22 cellular contexts compared by ENCODE assay signal in genomic region chr17:33290156-33290697, GRCh38. TPM values are rescaled to one million over a fixed set of nuclear protein-coding genes. Genes with fewer than 3 reads are reported as not detected.
"Had no signal": no experiment of that assay in that cellular context is flagged by ENCODE, and none has a peak within 500 bp of the region (broad histone marks: within the 10 kb centered on the region; RNA-seq: fewer than 3 reads in every experiment).

No MANE protein-coding gene starts in this region.

- H3K9me3 Mint-ChIP-seq: activated naive CD4-positive, alpha-beta T cell treated with anti-CD3 and anti-CD28 coated beads for 36 hours; activated naive CD8-positive, alpha-beta T cell treated with anti-CD3 and anti-CD28 coated beads, Interleukin-2, amount 50 U/mL, for 24 hours; activated T-helper 17 cell treated with anti-CD3 and anti-CD28 coated beads, Interleukin-2, amount 50 U/mL, for 72 hours had no signal

- H3K4me3 ChIP-seq: coronary artery, lung, psoas muscle, right lobe of liver, smooth muscle cell, upper lobe of right lung had no signal

- H3K4me3 Mint-ChIP-seq: activated naive CD4-positive, alpha-beta T cell treated with anti-CD3 and anti-CD28 coated beads for 36 hours; activated naive CD8-positive, alpha-beta T cell treated with anti-CD3 and anti-CD28 coated beads, Interleukin-2, amount 50 U/mL, for 24 hours had no signal

- H3K27ac ChIP-seq: coronary artery, psoas muscle, right lobe of liver, upper lobe of right lung had no signal

- H3K36me3 ChIP-seq: right lobe of liver, upper lobe of right lung had no signal

- H3K9me3 ChIP-seq: psoas muscle, right lobe of liver, upper lobe of right lung had no signal

- DNase-seq: activated CD4-positive, CD25-positive, alpha-beta regulatory T cell treated with anti-CD3 and anti-CD28 coated beads, Interleukin-2, amount 50 U/mL, for 72 hours; activated naive CD4-positive, alpha-beta T cell treated with anti-CD3 and anti-CD28 coated beads for 36 hours; activated naive CD8-positive, alpha-beta T cell treated with anti-CD3 and anti-CD28 coated beads, Interleukin-2, amount 50 U/mL, for 24 hours; aorta; effector CD8-positive, alpha-beta T cell; foreskin melanocyte; head of caudate nucleus; left colon; naive B cell; psoas muscle; right lobe of liver; stimulated activated CD4-positive, alpha-beta T cell treated with anti-CD3 and anti-CD28 coated beads, Interleukin-4, amount 100 ng/mL, for 4 hours; stimulated activated CD8-positive, alpha-beta memory T cell treated with anti-CD3 and anti-CD28 coated beads, Interleukin-4, amount 100 ng/mL, for 48 hours; stimulated activated naive CD8-positive, alpha-beta T cell treated with anti-CD3 and anti-CD28 coated beads, Interleukin-15, Interleukin-2, amounts not matched to agents 100 U/mL and 50 U/mL, for 24 hours; T-helper 1 cell; upper lobe of right lung had no signal

- H3K27ac Mint-ChIP-seq: activated naive CD4-positive, alpha-beta T cell treated with anti-CD3 and anti-CD28 coated beads for 36 hours; activated naive CD8-positive, alpha-beta T cell treated with anti-CD3 and anti-CD28 coated beads, Interleukin-2, amount 50 U/mL, for 24 hours; activated T-helper 17 cell treated with anti-CD3 and anti-CD28 coated beads, Interleukin-2, amount 50 U/mL, for 72 hours; naive B cell had no signal

- H3K4me1 ChIP-seq: right lobe of liver had no signal

RNA-seq across cellular contexts. Expression of gene ASIC2, which starts 2.9 kb away (rescaled TPM):
- total RNA-seq: activated CD8-positive, alpha-beta memory T cell treated with anti-CD3 and anti-CD28 coated beads for 36 hours; activated naive CD4-positive, alpha-beta T cell treated with anti-CD3 and anti-CD28 coated beads for 36 hours; activated T-helper 17 cell treated with anti-CD3 and anti-CD28 coated beads, Interleukin-2, amount 50 U/mL, for 72 hours; mononuclear cell; psoas muscle; upper lobe of right lung had no signal
- polyA plus RNA-seq: aorta had no signal
